In the genomic region with DNA sequence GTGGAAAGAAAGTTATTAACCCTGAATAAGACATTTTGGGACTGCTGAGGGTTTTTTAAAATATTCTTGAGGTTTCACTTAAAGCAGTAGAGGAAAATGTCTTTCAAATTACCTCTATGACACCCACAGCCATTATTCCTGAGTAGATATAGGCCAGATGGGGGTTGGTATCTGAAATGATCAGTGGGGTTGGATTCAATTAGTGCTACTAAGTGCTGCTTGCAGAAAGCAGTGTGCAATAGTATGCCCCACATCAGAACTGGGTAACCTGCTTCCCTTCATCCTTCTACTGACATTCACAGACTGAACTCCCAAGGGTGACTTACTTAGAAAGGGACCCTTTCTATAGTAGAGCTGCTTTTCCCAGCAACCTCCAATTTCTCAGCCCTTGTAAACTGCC, we compare ENCODE assay signal across 16 cellular contexts. TPM values are rescaled to one million over a fixed set of nuclear protein-coding genes. Genes with fewer than 3 reads are reported as not detected.
A peak's percentile ranks its signal among the peaks of the same experiment; 100 is the strongest.
DNase-seq lines count a peak whose midpoint lies in the region; ATAC-seq and TF ChIP-seq lines count a peak whose summit lies in the region.
"Had no signal": no experiment of that assay in that cellular context is flagged by ENCODE, and none has a peak within 500 bp of the region (broad histone marks: within the 10 kb centered on the region; RNA-seq: fewer than 3 reads in every experiment).

No MANE protein-coding gene starts in this region.

- no peak for TF ChIP-seq CTCF in brain microvascular endothelial cell (IDR thresholded peaks at IDR 0.05; ENCODE audit: low read depth, low read length, missing control alignments)
- no peak for TF ChIP-seq CTCF in lower lobe of right lung (IDR thresholded peaks at IDR 0.05)
- no peak for TF ChIP-seq CTCF in thyroid gland (IDR thresholded peaks at IDR 0.05)
- TF ChIP-seq CTCF in ovary (IDR thresholded peaks at IDR 0.05): no peak

- H3K9ac ChIP-seq in HUES64 (ENCODE audit: low read depth, low read length): peak overlapping the region; percentile 41; the same call in 1 of the 2 replicates

- H3K4me3 ChIP-seq in HUES64 (ENCODE audit: low read length): no peak overlapping the region
- no peak overlapping the region for H3K4me3 ChIP-seq in brain microvascular endothelial cell (ENCODE audit: low read depth, low read length)
- no peak overlapping the region for H3K4me3 ChIP-seq in lower lobe of right lung
- no peak overlapping the region for H3K4me3 ChIP-seq in thyroid gland (replicated peaks in 1 of 3)
- H3K4me3 ChIP-seq in ovary: no peak overlapping the region
- H3K4me3 ChIP-seq: MG63 had no signal

- intact Hi-C loops in lower lobe of right lung (cut with DNase I) (no loop called here), thyroid gland (cut with DNase I) (no loop called here), ovary (cut with DNase I) (no loop called here), posterior cingulate gyrus (cut with DNase I) (no loop called here)

- no peak for TF ChIP-seq EP300 in ovary (IDR thresholded peaks at IDR 0.05)

- H3K4me1 ChIP-seq in HUES64 (ENCODE audit: insufficient read depth, low read length) (peaks cover 35% of the 10 kb centered on the region), lower lobe of right lung (peaks cover 5% of the 10 kb centered on the region), thyroid gland (peaks cover 10 to 14% of the 10 kb centered on the region in 2 donors), ovary (ENCODE audit: insufficient read depth) (peaks cover 5% of the 10 kb centered on the region)

- H3K36me3 ChIP-seq in HUES64 (ENCODE audit: insufficient read depth, low read length) (no peaks in the 10 kb centered on the region), brain microvascular endothelial cell (replicated peaks) (no peaks in the 10 kb centered on the region), lower lobe of right lung (no peaks in the 10 kb centered on the region), thyroid gland (no peaks in the 10 kb centered on the region), ovary (no peaks in the 10 kb centered on the region)
- H3K36me3 ChIP-seq: MG63 had no signal

- in situ Hi-C loops in brain microvascular endothelial cell (cut with HindIII; ENCODE audit: low pct_ligation_motif_present, low sequenced_read_pairs): no loop called here

- no peak for ATAC-seq in lower lobe of right lung

- H3K27ac ChIP-seq in HUES64 (ENCODE audit: low read depth, low read length) (peak overlapping the region; percentile 34), brain microvascular endothelial cell (peak overlapping the region; percentile 28), lower lobe of right lung (peak overlapping the region; percentile 63), thyroid gland (peak overlapping the region; percentile 34 to 66 (median 36)), ovary (no peak overlapping the region), substantia nigra (ENCODE audit: low read depth, low read length, poor library complexity, severe bottlenecking) (no peak overlapping the region)

- DNase-seq in brain microvascular endothelial cell (no peak), lower lobe of right lung (no peak), thyroid gland (no peak), ovary (no peak), substantia nigra (lab: John Stamatoyannopoulos, UW) (no peak), CD1c-positive myeloid dendritic cell (ENCODE audit: extremely low spot score) (no peak), posterior cingulate gyrus (no peak)
- DNase-seq: activated CD4-positive, CD25-positive, alpha-beta regulatory T cell treated with anti-CD3 and anti-CD28 coated beads, Interleukin-2, amount 50 U/mL, for 72 hours; activated CD8-positive, alpha-beta memory T cell treated with anti-CD3 and anti-CD28 coated beads, Interleukin-2, amount 50 U/mL, for 4 hours; activated naive CD4-positive, alpha-beta T cell treated with anti-CD3 and anti-CD28 coated beads, Interleukin-2, amount 50 U/mL, for 16 hours; caudate nucleus; NCI-H2081 treated with DMSO at 0.1 percent for 48 hours; stimulated activated CD4-positive, alpha-beta T cell treated with anti-CD3 and anti-CD28 coated beads, Interleukin-15, amount 100 ng/mL, for 24 hours; T-helper 2 cell had no signal

- TF ChIP-seq POLR2A in thyroid gland (IDR thresholded peaks at IDR 0.05) (no peak), ovary (IDR thresholded peaks at IDR 0.05) (no peak)

- H3K27me3 ChIP-seq in HUES64 (ENCODE audit: insufficient read depth, low read length) (no peaks in the 10 kb centered on the region), brain microvascular endothelial cell (replicated peaks) (no peaks in the 10 kb centered on the region), lower lobe of right lung (ENCODE audit: low read depth) (no peaks in the 10 kb centered on the region), thyroid gland (no peaks in the 10 kb centered on the region), ovary (no peaks in the 10 kb centered on the region)
- H3K27me3 ChIP-seq: MG63 had no signal

- H3K9me3 ChIP-seq in HUES64 (ENCODE audit: insufficient read depth, low read depth, low read length): no peaks in the 10 kb centered on the region
- H3K9me3 ChIP-seq in lower lobe of right lung: no peaks in the 10 kb centered on the region
- H3K9me3 ChIP-seq in thyroid gland: no peaks in the 10 kb centered on the region
- H3K9me3 ChIP-seq in ovary: no peaks in the 10 kb centered on the region
- H3K9me3 ChIP-seq: MG63 had no signal

RNA-seq across cellular contexts. Expression of a gene that starts 7.3 kb away (rescaled TPM):
- 18.5 TPM for polyA plus RNA-seq in HUES64 (2013, experiment 1 of 2)
- 20.2 TPM for polyA plus RNA-seq in HUES64 (2013, experiment 2 of 2)
- total RNA-seq in lower lobe of right lung (13.6 TPM), thyroid gland (10 to 100 TPM; 23.4 to 34.4 (median 25.9) TPM), ovary (10 to 100 TPM; 10.4 to 22.7 (median 14.1) TPM)
- 10 to 100 TPM in 1 of 2 donors, 1 to 10 TPM in 1; 8.8 to 10.2 TPM for polyA plus RNA-seq in ovary

Comparison
In these comparisons a context has a peak if more than half of its experiments do, and no peak if none do; other contexts are left out.
1. H3K27ac ChIP-seq: peak in HUES64 (single experiment), brain microvascular endothelial cell (single experiment), lower lobe of right lung (single experiment) and thyroid gland (3 of 3); none in ovary (0 of 2) and substantia nigra (single experiment).